In genomic region chr9:119160559-119160958, GRCh38 we compare ENCODE assay signal across 34 cellular contexts.
"Had no signal": no experiment of that assay in that cellular context is flagged by ENCODE, and none has a peak within 500 bp of the region (broad histone marks: within the 10 kb centered on the region; RNA-seq: fewer than 3 reads in every experiment).

No MANE protein-coding gene starts in this region.

- H3K27me3 ChIP-seq: MG63 had no signal

- DNase-seq: Karpas-422, Kasumi-1, MG63, MM.1S, MV-4-11, NCI-H1048, NCI-H1092, NCI-H1092 treated with DMSO at 0.1 percent for 48 hours, NCI-H1105, NCI-H1105 treated with DMSO at 0.1 percent for 48 hours, NCI-H1417, NCI-H1417 treated with DMSO at 0.1 percent for 48 hours, NCI-H1436, NCI-H1436 treated with DMSO at 0.1 percent for 48 hours, NCI-H146, NCI-H1694, NCI-H1694 treated with DMSO at 0.1 percent for 48 hours, NCI-H187, NCI-H187 treated with DMSO at 0.1 percent for 48 hours, NCI-H1930, NCI-H2029, NCI-H2029 treated with DMSO at 0.1 percent for 48 hours, NCI-H2081, NCI-H2081 treated with DMSO at 0.1 percent for 48 hours, NCI-H2107, NCI-H2171, NCI-H2171 treated with DMSO at 0.1 percent for 48 hours, NCI-H2227 treated with DMSO at 0.1 percent for 48 hours, NCI-H226, NCI-H345, NCI-H446, NCI-H446 treated with DMSO at 0.1 percent for 48 hours, NCI-H510A had no signal

- H3K4me3 ChIP-seq: MG63 had no signal

- H3K36me3 ChIP-seq: MG63 had no signal

- H3K27ac ChIP-seq: KMS-11 had no signal
